1 cellular context compared by ENCODE assay signal in the genomic region with DNA sequence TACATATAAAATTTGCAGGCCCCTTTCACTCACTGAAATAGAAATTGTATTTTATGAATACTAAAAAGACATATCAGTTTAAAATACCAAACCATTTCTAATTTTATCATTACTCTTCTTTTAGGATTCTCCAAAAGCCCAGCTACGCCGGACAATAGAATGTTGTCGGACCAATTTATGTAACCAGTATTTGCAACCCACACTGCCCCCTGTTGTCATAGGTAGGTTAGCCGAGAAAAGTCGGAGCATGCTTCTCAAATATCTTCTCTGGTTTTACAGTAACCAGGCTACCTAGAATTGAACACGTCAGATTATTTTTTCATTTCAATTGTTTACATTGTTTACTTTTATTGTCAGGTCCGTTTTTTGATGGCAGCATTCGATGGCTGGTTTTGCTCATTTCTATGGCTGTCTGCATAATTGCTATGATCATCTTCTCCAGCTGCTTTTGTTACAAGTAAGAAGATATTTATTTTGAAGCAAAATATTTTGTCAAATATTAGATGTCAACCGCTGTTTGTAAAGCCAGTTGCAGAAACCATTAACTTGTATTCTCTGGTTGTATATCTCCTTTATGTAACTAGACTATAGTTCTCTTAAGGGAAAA.
TF ChIP-seq lines count a peak whose summit lies in the region.

No MANE protein-coding gene starts in this region.

TF ChIP-seq in SK-N-SH treated with all-trans-retinoic acid at 6 μM for 48 hours, 23 proteins besides CTCF, POLR2A, EP300 and RAD21 (continued from another document):
- TF ChIP-seq, protein P1, sequence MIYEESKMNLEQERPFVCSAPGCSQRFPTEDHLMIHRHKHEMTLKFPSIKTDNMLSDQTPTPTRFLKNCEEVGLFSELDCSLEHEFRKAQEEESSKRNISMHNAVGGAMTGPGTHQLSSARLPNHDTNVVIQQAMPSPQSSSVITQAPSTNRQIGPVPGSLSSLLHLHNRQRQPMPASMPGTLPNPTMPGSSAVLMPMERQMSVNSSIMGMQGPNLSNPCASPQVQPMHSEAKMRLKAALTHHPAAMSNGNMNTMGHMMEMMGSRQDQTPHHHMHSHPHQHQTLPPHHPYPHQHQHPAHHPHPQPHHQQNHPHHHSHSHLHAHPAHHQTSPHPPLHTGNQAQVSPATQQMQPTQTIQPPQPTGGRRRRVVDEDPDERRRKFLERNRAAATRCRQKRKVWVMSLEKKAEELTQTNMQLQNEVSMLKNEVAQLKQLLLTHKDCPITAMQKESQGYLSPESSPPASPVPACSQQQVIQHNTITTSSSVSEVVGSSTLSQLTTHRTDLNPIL (CRISPR knock-in tag; IDR thresholded peaks at IDR 0.05; ENCODE audit: low read depth), result no peak
- TF ChIP-seq CSDC2 (CRISPR knock-in tag; IDR thresholded peaks at IDR 0.05) (no peak), ARNTL (CRISPR knock-in tag; IDR thresholded peaks at IDR 0.05; ENCODE audit: borderline replicate concordance, low read depth) (no peak), ZFP30 (CRISPR knock-in tag; IDR thresholded peaks at IDR 0.05) (no peak), ZNF8 (CRISPR knock-in tag; IDR thresholded peaks at IDR 0.05) (no peak), GLIS3 (CRISPR knock-in tag; IDR thresholded peaks at IDR 0.05) (no peak), SNAI2 (CRISPR knock-in tag; IDR thresholded peaks at IDR 0.05) (no peak), PPARA (CRISPR knock-in tag; IDR thresholded peaks at IDR 0.05; ENCODE audit: borderline replicate concordance) (no peak)
